Comparison of ENCODE assay signal across 2 cellular contexts in the genomic region with DNA sequence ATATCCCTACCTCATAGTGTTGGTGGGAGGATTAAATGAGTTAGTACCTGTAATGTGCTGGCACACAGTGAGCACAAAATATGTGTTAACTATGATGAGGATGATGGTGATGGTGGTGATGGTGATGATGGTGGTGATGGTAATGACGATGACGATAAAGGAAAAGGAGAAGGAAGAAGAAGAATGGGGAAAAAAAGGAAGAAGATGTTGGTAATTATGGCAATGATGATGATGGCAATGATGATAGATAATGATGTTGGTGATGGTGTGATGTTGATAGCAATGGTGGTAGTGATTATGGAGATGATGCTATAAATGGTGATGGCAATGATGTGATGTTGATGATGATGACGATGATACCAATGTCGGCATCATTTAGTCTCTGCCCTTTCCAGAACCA.
A peak's percentile ranks its signal among the peaks of the same experiment; 100 is the strongest.
TF ChIP-seq lines count a peak whose summit lies in the region.

No MANE protein-coding gene starts in this region.

TF ChIP-seq in HepG2, 621 proteins besides CTCF, POLR2A, EP300 and RAD21:
- TF ChIP-seq NBN (conservative IDR thresholded peaks at IDR 0.05) (peak; percentile 70; the same call in 1 of the 2 replicates), IKZF1 (IDR thresholded peaks at IDR 0.05) (peak; percentile 83; the same call in 1 of the 2 replicates), WIZ (CRISPR knock-in tag; IDR thresholded peaks at IDR 0.05) (no peak), MEIS2 (CRISPR knock-in tag; IDR thresholded peaks at IDR 0.05) (no peak), TRIM22 (IDR thresholded peaks at IDR 0.05) (peak; percentile 91; the same call in 1 of the 2 replicates), ATF7 (IDR thresholded peaks at IDR 0.05) (0 out of 2 replicates have a peak, but pooled peaks have one; percentile 47), ATF7 (CRISPR knock-in tag; IDR thresholded peaks at IDR 0.05) (no peak), ZBTB40 (IDR thresholded peaks at IDR 0.05) (0 out of 2 replicates have a peak, but pooled peaks have one; percentile 7), ZBTB40 (CRISPR knock-in tag; IDR thresholded peaks at IDR 0.05) (no peak), FOXK2 (IDR thresholded peaks at IDR 0.05) (0 out of 2 replicates have a peak, but pooled peaks have one; percentile 47), MBNL3 (CRISPR knock-in tag; conservative IDR thresholded peaks at IDR 0.05) (no peak), CREB1 (IDR thresholded peaks at IDR 0.05) (peak; percentile 96), CREB1 (CRISPR knock-in tag; IDR thresholded peaks at IDR 0.05) (no peak), GABPB1 (CRISPR knock-in tag; IDR thresholded peaks at IDR 0.05) (no peak), ZNF282 (IDR thresholded peaks at IDR 0.05; ENCODE audit: partially characterized antibody) (peak; percentile 68), PLRG1 (conservative IDR thresholded peaks at IDR 0.05) (peak; percentile 97; the same call in 1 of the 2 replicates)
- TF ChIP-seq, protein P1, sequence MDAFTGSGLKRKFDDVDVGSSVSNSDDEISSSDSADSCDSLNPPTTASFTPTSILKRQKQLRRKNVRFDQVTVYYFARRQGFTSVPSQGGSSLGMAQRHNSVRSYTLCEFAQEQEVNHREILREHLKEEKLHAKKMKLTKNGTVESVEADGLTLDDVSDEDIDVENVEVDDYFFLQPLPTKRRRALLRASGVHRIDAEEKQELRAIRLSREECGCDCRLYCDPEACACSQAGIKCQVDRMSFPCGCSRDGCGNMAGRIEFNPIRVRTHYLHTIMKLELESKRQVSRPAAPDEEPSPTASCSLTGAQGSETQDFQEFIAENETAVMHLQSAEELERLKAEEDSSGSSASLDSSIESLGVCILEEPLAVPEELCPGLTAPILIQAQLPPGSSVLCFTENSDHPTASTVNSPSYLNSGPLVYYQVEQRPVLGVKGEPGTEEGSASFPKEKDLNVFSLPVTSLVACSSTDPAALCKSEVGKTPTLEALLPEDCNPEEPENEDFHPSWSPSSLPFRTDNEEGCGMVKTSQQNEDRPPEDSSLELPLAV (CRISPR knock-in tag; conservative IDR thresholded peaks at IDR 0.05; ENCODE audit: low read depth) = no peak

TF ChIP-seq in GM12891, 5 proteins besides CTCF, POLR2A, EP300 and RAD21:
- TF ChIP-seq POU2F2 (IDR thresholded peaks at IDR 0.05; ENCODE audit: low read depth, low read length) (no peak), POLR2AphosphoS5 (IDR thresholded peaks at IDR 0.05; ENCODE audit: low read depth, low read length) (no peak), TAF1 (IDR thresholded peaks at IDR 0.05; ENCODE audit: low read depth, low read length) (no peak), PAX5 (IDR thresholded peaks at IDR 0.05; ENCODE audit: insufficient read depth, low read length, severe bottlenecking) (no peak), SPI1 (IDR thresholded peaks at IDR 0.05; ENCODE audit: low read depth, low read length) (no peak)
